In the genomic region with DNA sequence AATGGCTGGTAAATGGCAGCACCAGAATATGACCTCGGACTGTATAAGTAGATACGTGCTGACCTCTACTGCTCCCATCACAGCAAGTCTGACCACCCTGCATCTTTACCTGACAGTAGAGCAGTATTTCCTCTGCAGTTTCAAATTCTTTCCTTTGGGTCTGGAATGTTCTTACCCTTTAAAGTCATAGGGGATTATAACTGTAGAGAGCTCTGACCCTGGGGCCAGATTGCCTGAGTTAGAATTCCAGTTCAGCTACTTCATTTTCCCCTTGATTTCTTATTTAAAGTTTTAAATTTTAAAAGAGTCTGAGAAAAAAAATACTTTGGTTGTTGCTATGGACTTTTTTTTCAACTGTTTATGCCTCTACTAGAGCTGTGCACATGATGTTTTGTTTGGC, we compare ENCODE assay signal across 15 cellular contexts.
DNase-seq lines count a peak whose midpoint lies in the region; ATAC-seq and TF ChIP-seq lines count a peak whose summit lies in the region.
"Had no signal": no experiment of that assay in that cellular context is flagged by ENCODE, and none has a peak within 500 bp of the region (broad histone marks: within the 10 kb centered on the region; RNA-seq: fewer than 3 reads in every experiment).

No MANE protein-coding gene starts in this region.

- H3K27me3 ChIP-seq in ascending aorta: no peaks in the 10 kb centered on the region
- H3K27me3 ChIP-seq in osteoblast (ENCODE audit: insufficient read depth, low read length): no peaks in the 10 kb centered on the region
- H3K27me3 ChIP-seq in tibial artery: no peaks in the 10 kb centered on the region

- POLR2A ChIA-PET in naive thymus-derived CD8-positive, alpha-beta T cell (lab: Charles Lee): no interaction called here

- H3K27me3 Mint-ChIP-seq in naive thymus-derived CD8-positive, alpha-beta T cell: peaks cover 0 to 4% (median 1%) of the 10 kb centered on the region in 5 donors

- H3K27ac ChIP-seq in ascending aorta (peak overlapping the region; percentile 72 to 87), osteoblast (ENCODE audit: low read depth, low read length) (no peak overlapping the region), tibial artery (peak overlapping the region; percentile 74 to 76)

- no peaks in the 10 kb centered on the region for H3K79me2 ChIP-seq in osteoblast (ENCODE audit: insufficient read depth, low read length)

- DNase-seq in ELF-1 (ENCODE audit: low read depth, low spot score) (peak; percentile 29), ascending aorta (ENCODE audit: low spot score in 2 of 2) (no peak), osteoblast (ENCODE audit: insufficient read length, low spot score, missing footprints) (peak; percentile 17), tibial artery (no peak), Ammon's horn (ENCODE audit: low spot score) (no peak)
- DNase-seq in naive thymus-derived CD8-positive, alpha-beta T cell: no peak
- DNase-seq: CD8-positive, alpha-beta T cell; COR-L47; DMS53; GOT3; H9; IMR-90 had no signal

- no peaks in the 10 kb centered on the region for H4K20me1 ChIP-seq in osteoblast (ENCODE audit: insufficient read depth, low read length)

- no peaks in the 10 kb centered on the region for H3K9me3 Mint-ChIP-seq in naive thymus-derived CD8-positive, alpha-beta T cell
- H3K9me3 Mint-ChIP-seq: CD14-positive monocyte; CD8-positive, alpha-beta T cell; H9 had no signal

- peaks cover 0 to 45% of the 10 kb centered on the region in 2 donors for H3K4me1 ChIP-seq in ascending aorta
- no peaks in the 10 kb centered on the region for H3K4me1 ChIP-seq in osteoblast (ENCODE audit: insufficient read depth, low read length)
- H3K4me1 ChIP-seq in tibial artery: peaks cover 0 to 70% (median 13%) of the 10 kb centered on the region in 4 donors

- no peak overlapping the region for H3K4me3 Mint-ChIP-seq in naive thymus-derived CD8-positive, alpha-beta T cell
- H3K4me3 Mint-ChIP-seq: CD14-positive monocyte; CD8-positive, alpha-beta T cell; H9 had no signal

- ATAC-seq in GM18498 (IDR thresholded peaks at IDR 0.05; ENCODE audit: unreplicated experiment): no peak
- ATAC-seq in naive thymus-derived CD8-positive, alpha-beta T cell: no peak
- ATAC-seq: CD8-positive, alpha-beta T cell; GM12878 had no signal

- H3K36me3 Mint-ChIP-seq in naive thymus-derived CD8-positive, alpha-beta T cell: no peaks in the 10 kb centered on the region
- H3K36me3 Mint-ChIP-seq: CD14-positive monocyte; CD8-positive, alpha-beta T cell had no signal

- H3K4me3 ChIP-seq in ascending aorta (no peak overlapping the region), osteoblast (ENCODE audit: insufficient read depth, low read length) (no peak overlapping the region), tibial artery (no peak overlapping the region)
- H3K4me3 ChIP-seq: GM12878 had no signal

- intact Hi-C loops in ascending aorta (cut with DNase I): loop anchor here (5.0 to 10.0 kb wide), 4 partner anchors 50 to 502 kb away; no protein-coding TSS in a partner anchor
- intact Hi-C loops in tibial artery (cut with DNase I; ENCODE audit: low total_unique reads): no loop called here

- H3K4me1 Mint-ChIP-seq in naive thymus-derived CD8-positive, alpha-beta T cell: peaks cover 0 to 10% (median 3%) of the 10 kb centered on the region in 4 donors
- H3K4me1 Mint-ChIP-seq: CD14-positive monocyte, H9 had no signal

- H3K36me3 ChIP-seq in ascending aorta (no peaks in the 10 kb centered on the region), osteoblast (ENCODE audit: insufficient read depth, low read length) (no peaks in the 10 kb centered on the region), tibial artery (no peaks in the 10 kb centered on the region)

- no peak overlapping the region for H2AFZ ChIP-seq in osteoblast (ENCODE audit: low read length)

- no peak overlapping the region for H3K27ac Mint-ChIP-seq in naive thymus-derived CD8-positive, alpha-beta T cell
- H3K27ac Mint-ChIP-seq: CD14-positive monocyte; CD8-positive, alpha-beta T cell; H9 had no signal

- H3K4me2 ChIP-seq in osteoblast (ENCODE audit: insufficient read depth, low read length): no peak overlapping the region

- no peaks in the 10 kb centered on the region for H3K9me3 ChIP-seq in ascending aorta
- no peaks in the 10 kb centered on the region for H3K9me3 ChIP-seq in osteoblast (ENCODE audit: low read depth, low read length)
- no peaks in the 10 kb centered on the region for H3K9me3 ChIP-seq in tibial artery

- TF ChIP-seq CTCF in ascending aorta (IDR thresholded peaks at IDR 0.05) (no peak), osteoblast (IDR thresholded peaks at IDR 0.05; ENCODE audit: extremely low read depth, low read depth, low read length) (no peak), tibial artery (IDR thresholded peaks at IDR 0.05) (no peak)

Comparison
In these comparisons a context has a peak if more than half of its experiments do, and no peak if none do; other contexts are left out.
1. DNase-seq: peak in ELF-1 (single experiment) and osteoblast (single experiment); none in ascending aorta (0 of 2), tibial artery (0 of 2), naive thymus-derived CD8-positive, alpha-beta T cell (0 of 10) and Ammon's horn (single experiment).